8 cellular contexts compared by ENCODE assay signal in genomic region chr19:3433805-3434540, GRCh38. TPM values are rescaled to one million over a fixed set of nuclear protein-coding genes. Genes with fewer than 3 reads are reported as not detected.
DNase-seq lines count a peak whose midpoint lies in the region; ATAC-seq and TF ChIP-seq lines count a peak whose summit lies in the region.

No MANE protein-coding gene starts in this region.

- ATAC-seq in activated T-helper 17 cell treated with anti-CD3 and anti-CD28 coated beads, Interleukin-2, amount 50 U/mL, for 72 hours (replicated peaks), result no peak
- ATAC-seq in left lung (no peak), HG03521 (IDR thresholded peaks at IDR 0.05; ENCODE audit: unreplicated experiment) (no peak), GM21360 (IDR thresholded peaks at IDR 0.05; ENCODE audit: unreplicated experiment) (no peak)

- H3K36me3 ChIP-seq in left lung, result peaks cover 0 to 72% of the 10 kb centered on the region in 2 donors

- H3K4me1 ChIP-seq in left lung, result peaks cover 21 to 52% of the 10 kb centered on the region in 2 donors

- H3K27me3 ChIP-seq in left lung, result no peaks in the 10 kb centered on the region

- peak overlapping the region; percentile 98 for H3K27ac Mint-ChIP-seq in T-helper 2 cell treated with Interferon-gamma antibody and Interleukin-4, amounts not matched to agents 5 μg/mL and 100 μg/mL, for 36 hours
- peak overlapping the region; percentile 99 for H3K27ac Mint-ChIP-seq in activated T-helper 17 cell treated with anti-CD3 and anti-CD28 coated beads, Interleukin-2, amount 50 U/mL, for 72 hours

- no peak for DNase-seq in T-helper 2 cell treated with Interferon-gamma antibody and Interleukin-4, amounts not matched to agents 5 μg/mL and 100 μg/mL, for 36 hours (ENCODE audit: low spot score)
- no peak for DNase-seq in T-helper 2 cell
- DNase-seq in left lung, result no peak
- DNase-seq in substantia nigra (lab: John Stamatoyannopoulos, UW), result no peak
- DNase-seq in NCI-H2107 treated with DMSO at 0.1 percent for 48 hours (lab: John Stamatoyannopoulos, UW; ENCODE audit: unreplicated experiment), result no peak

- intact Hi-C loops in left lung (cut with DNase I), result no loop called here

- peaks cover 10% of the 10 kb centered on the region for H3K9me3 Mint-ChIP-seq in T-helper 2 cell treated with Interferon-gamma antibody and Interleukin-4, amounts not matched to agents 5 μg/mL and 100 μg/mL, for 36 hours
- H3K9me3 Mint-ChIP-seq in activated T-helper 17 cell treated with anti-CD3 and anti-CD28 coated beads, Interleukin-2, amount 50 U/mL, for 72 hours, result no peaks in the 10 kb centered on the region

- H3K27ac ChIP-seq in left lung, result peak overlapping the region; percentile 91 to 92
- peak overlapping the region; percentile 84 for H3K27ac ChIP-seq in substantia nigra (ENCODE audit: low read depth, low read length, poor library complexity, severe bottlenecking)

- peaks cover 9% of the 10 kb centered on the region for H3K4me1 Mint-ChIP-seq in T-helper 2 cell treated with Interferon-gamma antibody and Interleukin-4, amounts not matched to agents 5 μg/mL and 100 μg/mL, for 36 hours (ENCODE audit: low read depth)
- peaks cover 10% of the 10 kb centered on the region for H3K4me1 Mint-ChIP-seq in activated T-helper 17 cell treated with anti-CD3 and anti-CD28 coated beads, Interleukin-2, amount 50 U/mL, for 72 hours

- TF ChIP-seq CTCF in left lung (IDR thresholded peaks at IDR 0.05), result no peak

- no peaks in the 10 kb centered on the region for H3K9me3 ChIP-seq in left lung

- no peaks in the 10 kb centered on the region for H3K27me3 Mint-ChIP-seq in T-helper 2 cell treated with Interferon-gamma antibody and Interleukin-4, amounts not matched to agents 5 μg/mL and 100 μg/mL, for 36 hours (ENCODE audit: low read depth)
- H3K27me3 Mint-ChIP-seq in activated T-helper 17 cell treated with anti-CD3 and anti-CD28 coated beads, Interleukin-2, amount 50 U/mL, for 72 hours, result no peaks in the 10 kb centered on the region

- H3K4me3 Mint-ChIP-seq in T-helper 2 cell treated with Interferon-gamma antibody and Interleukin-4, amounts not matched to agents 5 μg/mL and 100 μg/mL, for 36 hours, result peak overlapping the region; percentile 98
- peak overlapping the region; percentile 94 for H3K4me3 Mint-ChIP-seq in activated T-helper 17 cell treated with anti-CD3 and anti-CD28 coated beads, Interleukin-2, amount 50 U/mL, for 72 hours

- H3K36me3 Mint-ChIP-seq in T-helper 2 cell treated with Interferon-gamma antibody and Interleukin-4, amounts not matched to agents 5 μg/mL and 100 μg/mL, for 36 hours (ENCODE audit: low read depth), result peaks cover 7% of the 10 kb centered on the region
- peaks cover 29% of the 10 kb centered on the region for H3K36me3 Mint-ChIP-seq in activated T-helper 17 cell treated with anti-CD3 and anti-CD28 coated beads, Interleukin-2, amount 50 U/mL, for 72 hours (ENCODE audit: low read depth)

- peak overlapping the region in 1 of 2 donors; percentile 58 for H3K4me3 ChIP-seq in left lung

RNA-seq across cellular contexts. Expression of gene SMIM24, which starts 46.4 kb away (rescaled TPM):
- total RNA-seq in activated T-helper 17 cell treated with anti-CD3 and anti-CD28 coated beads, Interleukin-2, amount 50 U/mL, for 72 hours, result 1 to 10 TPM in 1 of 2 donors, not detected in 1; 1.6 TPM
- not detected for total RNA-seq in left lung

RNA-seq across cellular contexts. Expression of gene SMIM44, which starts 49.3 kb away (rescaled TPM):
- total RNA-seq in activated T-helper 17 cell treated with anti-CD3 and anti-CD28 coated beads, Interleukin-2, amount 50 U/mL, for 72 hours, result not detected
- not detected for total RNA-seq in left lung
